8 cellular contexts compared by ENCODE assay signal in the genomic region with DNA sequence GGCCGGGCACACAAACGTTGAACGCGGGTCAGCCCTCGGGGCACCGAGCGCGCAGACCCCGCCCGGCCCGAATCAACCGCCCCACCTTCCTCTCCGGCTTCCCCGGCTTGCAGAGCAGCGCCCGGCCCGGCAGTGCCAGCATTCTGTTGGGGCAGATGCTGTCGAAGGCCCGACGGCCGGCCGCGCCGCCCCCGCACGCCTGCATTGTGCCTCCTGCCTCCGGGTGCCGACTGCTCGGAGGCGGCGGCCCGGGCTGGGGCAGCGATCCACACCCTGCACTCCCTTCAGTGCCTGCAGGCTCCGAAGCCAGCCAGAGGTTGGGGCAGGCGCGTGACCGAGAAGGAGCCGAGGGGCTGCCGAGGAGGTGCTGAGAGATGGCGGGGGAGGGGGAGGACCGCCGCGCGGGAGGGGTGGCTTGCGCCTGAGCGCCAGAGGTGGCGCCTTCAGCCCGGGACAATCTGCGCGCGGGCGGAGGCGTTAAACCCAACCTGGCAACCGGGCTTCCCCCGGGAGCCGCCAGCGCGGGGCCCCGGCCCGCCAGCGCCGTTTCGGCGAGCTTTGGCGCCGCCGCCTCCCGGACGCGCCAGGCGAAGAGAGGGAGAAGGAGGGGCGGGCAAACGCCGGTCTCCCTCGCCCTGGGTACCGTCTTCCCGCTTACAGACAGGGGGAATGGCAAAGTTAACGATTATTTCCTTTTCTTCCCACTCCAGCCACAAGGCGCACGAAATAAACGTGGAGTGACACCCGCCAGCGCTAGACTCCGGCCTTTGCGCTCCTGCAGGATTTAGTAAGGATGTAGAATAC. TPM values are rescaled to one million over a fixed set of nuclear protein-coding genes. Genes with fewer than 3 reads are reported as not detected.
A peak's percentile ranks its signal among the peaks of the same experiment; 100 is the strongest.
DNase-seq lines count a peak whose midpoint lies in the region; ATAC-seq, FAIRE-seq and TF ChIP-seq lines count a peak whose summit lies in the region.

A gene (minus strand): TSS at position 382 of the 804 bp plus-strand sequence. CDS start 177 bp downstream, at position 205.

- peaks cover 18% of the 10 kb centered on the region for H4K20me1 ChIP-seq in astrocyte (ENCODE audit: insufficient read depth, low read length)

- H3K4me1 ChIP-seq in HUES64 (ENCODE audit: insufficient read depth, low read length) (peaks cover 23% of the 10 kb centered on the region), astrocyte (ENCODE audit: insufficient read depth, low read length) (peaks cover 23% of the 10 kb centered on the region)

- H3K27me3 ChIP-seq in HUES64 (ENCODE audit: insufficient read depth, low read length) (peaks cover 100% of the 10 kb centered on the region), astrocyte (ENCODE audit: insufficient read depth, low read length) (peaks cover 92% of the 10 kb centered on the region)

- peaks cover 5% of the 10 kb centered on the region for H3K4me1 Mint-ChIP-seq in astrocyte (ENCODE audit: low read depth, unreplicated experiment)

- H3K36me3 ChIP-seq in HUES64 (ENCODE audit: insufficient read depth, low read length) (no peaks in the 10 kb centered on the region), astrocyte (ENCODE audit: insufficient read depth, low read length) (no peaks in the 10 kb centered on the region)

- under 1% methylated on average over 85 of the region's 85 CpGs for WGBS in HUES64

- H2AFZ ChIP-seq in astrocyte (ENCODE audit: low read depth, low read length) = peak within 1 kb of the TSS; percentile 50

- ATAC-seq in GM19463 (IDR thresholded peaks at IDR 0.05; ENCODE audit: unreplicated experiment) = peak; percentile 56

- H3K4me3 Mint-ChIP-seq in astrocyte (ENCODE audit: unreplicated experiment) = peak within 1 kb of the TSS; percentile 69

- peaks cover 19% of the 10 kb centered on the region for H3K9me3 Mint-ChIP-seq in astrocyte (ENCODE audit: unreplicated experiment)

- H3K27ac ChIP-seq in HUES64 (ENCODE audit: low read depth, low read length) (no peak within 1 kb of the TSS), astrocyte (ENCODE audit: low read depth, low read length) (no peak within 1 kb of the TSS)

- H3K36me3 Mint-ChIP-seq in astrocyte (ENCODE audit: low read depth, unreplicated experiment) = peaks cover 2% of the 10 kb centered on the region

- H3K4me3 ChIP-seq in HUES64 (ENCODE audit: low read length) (peak within 1 kb of the TSS; percentile 55), astrocyte (ENCODE audit: insufficient read depth, low read depth, low read length) (peak within 1 kb of the TSS; percentile 36)

- TF ChIP-seq CTCF in astrocyte (IDR thresholded peaks at IDR 0.05; ENCODE audit: insufficient read depth, low read depth, low read length) = no peak

- peaks cover 88% of the 10 kb centered on the region for H3K27me3 Mint-ChIP-seq in astrocyte (ENCODE audit: low read depth, unreplicated experiment)

- peak within 1 kb of the TSS; percentile 81 for H3K4me2 ChIP-seq in astrocyte (ENCODE audit: low read length)

- FAIRE-seq in astrocyte (lab: Jason Lieb, UNC) = no peak

- H3K9me3 ChIP-seq in HUES64 (ENCODE audit: insufficient read depth, low read depth, low read length) (no peaks in the 10 kb centered on the region), astrocyte (ENCODE audit: insufficient read depth, low read depth, low read length) (peaks cover under 1% of the 10 kb centered on the region)

- H3K9ac ChIP-seq in HUES64 (ENCODE audit: low read depth, low read length) = no peak within 1 kb of the TSS
- H3K9ac ChIP-seq in astrocyte (ENCODE audit: low read length) = no peak within 1 kb of the TSS

- DNase-seq in COLO829 (ENCODE audit: low spot score) (peak; percentile 21), SK-MEL-5 (ENCODE audit: low read depth, low spot score) (peak; percentile 79), astrocyte (ENCODE audit: low read depth) (no peak), iPS-NIHi7 (ENCODE audit: extremely low spot score) (peak; percentile 82), mesenteric fat pad (ENCODE audit: low spot score) (no peak)
- DNase-seq in stimulated activated CD4-positive, alpha-beta T cell treated with anti-CD3 and anti-CD28 coated beads, Interleukin-4, amount 100 ng/mL, for 24 hours = peak; percentile 61

- H3K27ac Mint-ChIP-seq in astrocyte (ENCODE audit: unreplicated experiment) = no peak within 1 kb of the TSS

- no peaks in the 10 kb centered on the region for H3K79me2 ChIP-seq in astrocyte (ENCODE audit: insufficient read depth, low read length)

- in situ Hi-C loops in SK-MEL-5 (cut with HindIII; ENCODE audit: low pct_unique_long_range_greater_than_20kb, low sequenced_read_pairs) = no loop called here

RNA-seq across cellular contexts. Expression of the gene that starts here (rescaled TPM):
- not detected for polyA plus RNA-seq in HUES64 (2013, experiment 1 of 2)
- 0.44 TPM for polyA plus RNA-seq in HUES64 (2013, experiment 2 of 2)
- total RNA-seq in SK-MEL-5 (2014; rRNA removed; shearing (Covaris generic)) = 3.5 and 4.2 TPM in 2 replicates
- 6.1 and 7.0 TPM in 2 replicates for polyA plus RNA-seq in SK-MEL-5 (2015; cell fraction: cytosol; rRNA removed)
- 23.3 and 42.2 TPM in 2 replicates for polyA plus RNA-seq in SK-MEL-5 (2015; cell fraction: nucleus; rRNA removed)
- total RNA-seq in astrocyte = not detected in 2 replicates
- total RNA-seq in mesenteric fat pad = not detected

Comparison
In these comparisons a context has a peak if more than half of its experiments do, and no peak if none do; other contexts are left out.
1. DNase-seq: peak in COLO829 (single experiment), SK-MEL-5 (single experiment), iPS-NIHi7 (single experiment) and stimulated activated CD4-positive, alpha-beta T cell treated with anti-CD3 and anti-CD28 coated beads, Interleukin-4, amount 100 ng/mL, for 24 hours (single experiment); none in astrocyte (single experiment) and mesenteric fat pad (single experiment).